In the genomic region with DNA sequence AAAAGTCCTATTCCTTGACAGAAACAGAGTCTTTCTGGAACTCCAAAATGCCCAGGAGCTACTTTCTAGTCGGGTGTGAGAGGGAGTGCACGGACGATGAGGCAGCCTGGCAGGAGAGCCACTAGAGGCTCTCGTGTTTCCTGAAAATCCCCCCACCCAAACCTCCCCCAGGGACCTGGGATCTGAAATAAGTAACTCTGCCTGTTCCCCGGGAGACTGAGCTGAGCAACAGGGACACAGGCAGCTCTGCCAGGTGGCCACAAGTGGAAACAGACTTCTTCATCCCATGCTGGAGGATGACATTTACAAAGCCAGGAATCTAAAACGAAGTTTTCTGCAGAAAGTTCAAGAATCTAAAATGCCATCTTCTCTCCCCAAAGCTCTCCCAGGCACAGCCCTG, we compare ENCODE assay signal across 9 cellular contexts.
DNase-seq lines count a peak whose midpoint lies in the region; ATAC-seq and TF ChIP-seq lines count a peak whose summit lies in the region.
"Had no signal": no experiment of that assay in that cellular context is flagged by ENCODE, and none has a peak within 500 bp of the region (broad histone marks: within the 10 kb centered on the region; RNA-seq: fewer than 3 reads in every experiment).

No MANE protein-coding gene starts in this region.

- no peaks in the 10 kb centered on the region for H3K27me3 ChIP-seq in left lung
- H3K27me3 ChIP-seq in upper lobe of right lung = no peaks in the 10 kb centered on the region
- H3K27me3 ChIP-seq: uterus had no signal

- no peaks in the 10 kb centered on the region for H3K9me3 Mint-ChIP-seq in activated naive CD4-positive, alpha-beta T cell treated with anti-CD3 and anti-CD28 coated beads, Interleukin-2, amount 10 ng/mL, durations not matched to agents 7 days and 5 days
- no peaks in the 10 kb centered on the region for H3K9me3 Mint-ChIP-seq in activated naive CD8-positive, alpha-beta T cell treated with anti-CD3 and anti-CD28 coated beads, Interleukin-2, amount 50 U/mL, for 24 hours

- peak overlapping the region; percentile 88 for H3K27ac ChIP-seq in left lung
- peak overlapping the region; percentile 83 for H3K27ac ChIP-seq in upper lobe of right lung
- H3K27ac ChIP-seq: uterus had no signal

- no peaks in the 10 kb centered on the region for H3K27me3 Mint-ChIP-seq in activated naive CD4-positive, alpha-beta T cell treated with anti-CD3 and anti-CD28 coated beads, Interleukin-2, amount 10 ng/mL, durations not matched to agents 7 days and 5 days
- no peaks in the 10 kb centered on the region for H3K27me3 Mint-ChIP-seq in activated naive CD8-positive, alpha-beta T cell treated with anti-CD3 and anti-CD28 coated beads, Interleukin-2, amount 50 U/mL, for 24 hours

- CTCF ChIA-PET in activated naive CD4-positive, alpha-beta T cell treated with anti-CD3 and anti-CD28 coated beads, Interleukin-2, amount 10 ng/mL, durations not matched to agents 7 days and 5 days (lab: Charles Lee) = interaction anchor here (0.9 to 1.8 kb wide), 8 partner anchors 8 to 29 kb away, joined by 3 to 10 read pairs (median 4); no protein-coding TSS in a partner anchor

- H3K36me3 Mint-ChIP-seq in activated naive CD4-positive, alpha-beta T cell treated with anti-CD3 and anti-CD28 coated beads, Interleukin-2, amount 10 ng/mL, durations not matched to agents 7 days and 5 days = peaks cover 40% of the 10 kb centered on the region
- peaks cover 8% of the 10 kb centered on the region for H3K36me3 Mint-ChIP-seq in activated naive CD8-positive, alpha-beta T cell treated with anti-CD3 and anti-CD28 coated beads, Interleukin-2, amount 50 U/mL, for 24 hours (ENCODE audit: low read depth)

- H3K4me3 Mint-ChIP-seq in activated naive CD4-positive, alpha-beta T cell treated with anti-CD3 and anti-CD28 coated beads, Interleukin-2, amount 10 ng/mL, durations not matched to agents 7 days and 5 days = no peak overlapping the region
- H3K4me3 Mint-ChIP-seq in activated naive CD8-positive, alpha-beta T cell treated with anti-CD3 and anti-CD28 coated beads, Interleukin-2, amount 50 U/mL, for 24 hours = peak overlapping the region; percentile 35

- H3K4me1 Mint-ChIP-seq in activated naive CD4-positive, alpha-beta T cell treated with anti-CD3 and anti-CD28 coated beads, Interleukin-2, amount 10 ng/mL, durations not matched to agents 7 days and 5 days = peaks cover 80% of the 10 kb centered on the region
- H3K4me1 Mint-ChIP-seq in activated naive CD8-positive, alpha-beta T cell treated with anti-CD3 and anti-CD28 coated beads, Interleukin-2, amount 50 U/mL, for 24 hours = no peaks in the 10 kb centered on the region

- intact Hi-C loops in left lung (cut with DNase I) (no loop called here), upper lobe of right lung (cut with DNase I) (no loop called here)

- H3K9me3 ChIP-seq in left lung = no peaks in the 10 kb centered on the region
- H3K9me3 ChIP-seq in upper lobe of right lung = no peaks in the 10 kb centered on the region
- H3K9me3 ChIP-seq: uterus had no signal

- H3K4me1 ChIP-seq in left lung (peaks cover 52 to 97% of the 10 kb centered on the region in 2 donors), upper lobe of right lung (peaks cover 91% of the 10 kb centered on the region)

- no peak for DNase-seq in activated naive CD4-positive, alpha-beta T cell treated with anti-CD3 and anti-CD28 coated beads, Interleukin-2, amount 10 ng/mL, durations not matched to agents 7 days and 5 days
- DNase-seq in activated naive CD4-positive, alpha-beta T cell (lab: John Stamatoyannopoulos, UW) = no peak
- no peak for DNase-seq in activated naive CD8-positive, alpha-beta T cell treated with anti-CD3 and anti-CD28 coated beads, Interleukin-2, amount 50 U/mL, for 24 hours
- no peak for DNase-seq in left lung
- DNase-seq in upper lobe of right lung = no peak
- DNase-seq in OCI-M1 (lab: John Stamatoyannopoulos, UW) = no peak
- DNase-seq in GOT3 (lab: John Stamatoyannopoulos, UW) = no peak
- no peak for DNase-seq in NCI-H526 treated with DMSO at 0.1 percent for 48 hours (lab: John Stamatoyannopoulos, UW)

- H3K4me3 ChIP-seq in left lung (no peak overlapping the region), upper lobe of right lung (no peak overlapping the region)
- H3K4me3 ChIP-seq: uterus had no signal

- no peak for TF ChIP-seq CTCF in left lung (IDR thresholded peaks at IDR 0.05)
- no peak for TF ChIP-seq CTCF in upper lobe of right lung (IDR thresholded peaks at IDR 0.05)

- no peak for ATAC-seq in activated naive CD8-positive, alpha-beta T cell treated with anti-CD3 and anti-CD28 coated beads, Interleukin-2, amount 50 U/mL, for 24 hours
- ATAC-seq in left lung (no peak), upper lobe of right lung (no peak)

- peak overlapping the region; percentile 92 for H3K27ac Mint-ChIP-seq in activated naive CD4-positive, alpha-beta T cell treated with anti-CD3 and anti-CD28 coated beads, Interleukin-2, amount 10 ng/mL, durations not matched to agents 7 days and 5 days
- H3K27ac Mint-ChIP-seq in activated naive CD8-positive, alpha-beta T cell treated with anti-CD3 and anti-CD28 coated beads, Interleukin-2, amount 50 U/mL, for 24 hours = peak overlapping the region; percentile 80

- H3K36me3 ChIP-seq in left lung (no peaks in the 10 kb centered on the region), upper lobe of right lung (no peaks in the 10 kb centered on the region)
- H3K36me3 ChIP-seq: uterus had no signal
